In genomic region chr11:1444823-1445422, GRCh38 we compare ENCODE assay signal across 1 cellular context.
TF ChIP-seq lines count a peak whose summit lies in the region.

No MANE protein-coding gene starts in this region.

TF ChIP-seq in GM23338, 12 proteins besides CTCF, POLR2A, EP300 and RAD21:
- TF ChIP-seq ZNF462 (CRISPR knock-in tag; IDR thresholded peaks at IDR 0.05), result no peak
- no peak for TF ChIP-seq JUNB (IDR thresholded peaks at IDR 0.05; ENCODE audit: unreplicated experiment)
- TF ChIP-seq EZH2phosphoT487 (IDR thresholded peaks at IDR 0.05; ENCODE audit: unreplicated experiment), result no peak
- no peak for TF ChIP-seq ETS1 (IDR thresholded peaks at IDR 0.05)
- no peak for TF ChIP-seq POLR2AphosphoS5 (IDR thresholded peaks at IDR 0.05; ENCODE audit: low read depth)
- no peak for TF ChIP-seq CREB1 (CRISPR knock-in tag; IDR thresholded peaks at IDR 0.05; ENCODE audit: low read depth)
- TF ChIP-seq ZNF114 (CRISPR knock-in tag; IDR thresholded peaks at IDR 0.05), result no peak
- no peak for TF ChIP-seq EZH2 (IDR thresholded peaks at IDR 0.05; ENCODE audit: low read depth, unreplicated experiment)
- no peak for TF ChIP-seq NANOG (IDR thresholded peaks at IDR 0.05; ENCODE audit: borderline replicate concordance)
- TF ChIP-seq ZNF331 (CRISPR knock-in tag; IDR thresholded peaks at IDR 0.05; ENCODE audit: low read depth), result no peak
- TF ChIP-seq STAT1 (IDR thresholded peaks at IDR 0.05; ENCODE audit: unreplicated experiment), result no peak
- no peak for TF ChIP-seq REST (IDR thresholded peaks at IDR 0.05; ENCODE audit: unreplicated experiment)
TF ChIP-seq in GM23338: peak in this region for 0.
